Comparison of ENCODE assay signal across 1 cellular context in genomic region chr9:123338710-123339665, GRCh38.
TF ChIP-seq lines count a peak whose summit lies in the region.

No MANE protein-coding gene starts in this region.

TF ChIP-seq in K562, 482 proteins besides CTCF, POLR2A, EP300 and RAD21 (continued from another document and continues in another):
- TF ChIP-seq JUNB (CRISPR knock-in tag; conservative IDR thresholded peaks at IDR 0.05) = peak; percentile 84
- no peak for TF ChIP-seq SRSF7 (optimal IDR thresholded peaks at IDR 0.05; ENCODE audit: low read depth, low read length)
- no peak for TF ChIP-seq CEBPZ (IDR thresholded peaks at IDR 0.05; ENCODE audit: borderline replicate concordance, low read depth, low read length)
- no peak for TF ChIP-seq SIX5 (IDR thresholded peaks at IDR 0.05; ENCODE audit: borderline replicate concordance in 1 of 2, insufficient read depth in 1 of 2, low read depth in 1 of 2, low read length in 2 of 2)
- no peak for TF ChIP-seq ARID4B (CRISPR knock-in tag; IDR thresholded peaks at IDR 0.05)
- TF ChIP-seq, protein P1, sequence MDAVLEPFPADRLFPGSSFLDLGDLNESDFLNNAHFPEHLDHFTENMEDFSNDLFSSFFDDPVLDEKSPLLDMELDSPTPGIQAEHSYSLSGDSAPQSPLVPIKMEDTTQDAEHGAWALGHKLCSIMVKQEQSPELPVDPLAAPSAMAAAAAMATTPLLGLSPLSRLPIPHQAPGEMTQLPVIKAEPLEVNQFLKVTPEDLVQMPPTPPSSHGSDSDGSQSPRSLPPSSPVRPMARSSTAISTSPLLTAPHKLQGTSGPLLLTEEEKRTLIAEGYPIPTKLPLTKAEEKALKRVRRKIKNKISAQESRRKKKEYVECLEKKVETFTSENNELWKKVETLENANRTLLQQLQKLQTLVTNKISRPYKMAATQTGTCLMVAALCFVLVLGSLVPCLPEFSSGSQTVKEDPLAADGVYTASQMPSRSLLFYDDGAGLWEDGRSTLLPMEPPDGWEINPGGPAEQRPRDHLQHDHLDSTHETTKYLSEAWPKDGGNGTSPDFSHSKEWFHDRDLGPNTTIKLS (IDR thresholded peaks at IDR 0.05; ENCODE audit: borderline replicate concordance, low read depth) = 0 out of 2 replicates have a peak, but pooled peaks have one; percentile 13
- peak; percentile 96 for TF ChIP-seq PTBP1 (IDR thresholded peaks at IDR 0.05; ENCODE audit: low read depth, low read length)
- TF ChIP-seq ZNF584 (CRISPR knock-in tag; IDR thresholded peaks at IDR 0.05; ENCODE audit: low read depth) = no peak
- no peak for TF ChIP-seq NFYB (IDR thresholded peaks at IDR 0.05; ENCODE audit: extremely low read depth, insufficient read length)
- TF ChIP-seq GATAD2B (IDR thresholded peaks at IDR 0.05; ENCODE audit: borderline replicate concordance) = no peak
- no peak for TF ChIP-seq BMI1 (IDR thresholded peaks at IDR 0.05; ENCODE audit: low read length)
- 0 out of 2 replicates have a peak, but pooled peaks have one; percentile 18 for TF ChIP-seq NCOR1 (IDR thresholded peaks at IDR 0.05)
- no peak for TF ChIP-seq HLTF (IDR thresholded peaks at IDR 0.05)
- no peak for TF ChIP-seq SNRNP70 (optimal IDR thresholded peaks at IDR 0.05; ENCODE audit: low read depth, low read length)
- no peak for TF ChIP-seq ZNF324 (CRISPR knock-in tag; IDR thresholded peaks at IDR 0.05)
- no peak for TF ChIP-seq MITF (IDR thresholded peaks at IDR 0.05)
- TF ChIP-seq, protein P2, sequence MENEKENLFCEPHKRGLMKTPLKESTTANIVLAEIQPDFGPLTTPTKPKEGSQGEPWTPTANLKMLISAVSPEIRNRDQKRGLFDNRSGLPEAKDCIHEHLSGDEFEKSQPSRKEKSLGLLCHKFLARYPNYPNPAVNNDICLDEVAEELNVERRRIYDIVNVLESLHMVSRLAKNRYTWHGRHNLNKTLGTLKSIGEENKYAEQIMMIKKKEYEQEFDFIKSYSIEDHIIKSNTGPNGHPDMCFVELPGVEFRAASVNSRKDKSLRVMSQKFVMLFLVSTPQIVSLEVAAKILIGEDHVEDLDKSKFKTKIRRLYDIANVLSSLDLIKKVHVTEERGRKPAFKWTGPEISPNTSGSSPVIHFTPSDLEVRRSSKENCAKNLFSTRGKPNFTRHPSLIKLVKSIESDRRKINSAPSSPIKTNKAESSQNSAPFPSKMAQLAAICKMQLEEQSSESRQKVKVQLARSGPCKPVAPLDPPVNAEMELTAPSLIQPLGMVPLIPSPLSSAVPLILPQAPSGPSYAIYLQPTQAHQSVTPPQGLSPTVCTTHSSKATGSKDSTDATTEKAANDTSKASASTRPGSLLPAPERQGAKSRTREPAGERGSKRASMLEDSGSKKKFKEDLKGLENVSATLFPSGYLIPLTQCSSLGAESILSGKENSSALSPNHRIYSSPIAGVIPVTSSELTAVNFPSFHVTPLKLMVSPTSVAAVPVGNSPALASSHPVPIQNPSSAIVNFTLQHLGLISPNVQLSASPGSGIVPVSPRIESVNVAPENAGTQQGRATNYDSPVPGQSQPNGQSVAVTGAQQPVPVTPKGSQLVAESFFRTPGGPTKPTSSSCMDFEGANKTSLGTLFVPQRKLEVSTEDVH (IDR thresholded peaks at IDR 0.05; ENCODE audit: low read depth, partially characterized antibody) = no peak
- no peak for TF ChIP-seq SMC3 (conservative IDR thresholded peaks at IDR 0.05; ENCODE audit: insufficient read depth, low read depth, low read length)
- no peak for TF ChIP-seq TSC22D4 (tag; IDR thresholded peaks at IDR 0.05)
- TF ChIP-seq EGR1 (conservative IDR thresholded peaks at IDR 0.05) = peak; percentile 91
- TF ChIP-seq MLLT1 (IDR thresholded peaks at IDR 0.05) = 0 out of 4 replicates have a peak, but pooled peaks of 1 of the 2 experiments have one; percentile 19
- TF ChIP-seq RBBP5 (IDR thresholded peaks at IDR 0.05; ENCODE audit: borderline replicate concordance, insufficient read depth, low read length, poor library complexity, severe bottlenecking) = peak; percentile 69
- no peak for TF ChIP-seq SAP30 (IDR thresholded peaks at IDR 0.05; ENCODE audit: borderline replicate concordance, insufficient read depth, low read depth, low read length, poor library complexity, severe bottlenecking)
- TF ChIP-seq RBM15 (IDR thresholded peaks at IDR 0.05; ENCODE audit: insufficient read depth, low read length) = no peak
- TF ChIP-seq TEAD2 (tag; IDR thresholded peaks at IDR 0.05) = no peak
- TF ChIP-seq NRF1 (conservative IDR thresholded peaks at IDR 0.05 in 1 of 2, IDR thresholded peaks at IDR 0.05 in 1 of 2) = no peak; a peak in 3 of 4 replicates
- TF ChIP-seq ZNF644 (tag; IDR thresholded peaks at IDR 0.05; ENCODE audit: low read depth) = no peak
- TF ChIP-seq HES1 (IDR thresholded peaks at IDR 0.05; ENCODE audit: low read depth) = no peak; the same call in 1 of the 2 replicates
- TF ChIP-seq, protein P3, sequence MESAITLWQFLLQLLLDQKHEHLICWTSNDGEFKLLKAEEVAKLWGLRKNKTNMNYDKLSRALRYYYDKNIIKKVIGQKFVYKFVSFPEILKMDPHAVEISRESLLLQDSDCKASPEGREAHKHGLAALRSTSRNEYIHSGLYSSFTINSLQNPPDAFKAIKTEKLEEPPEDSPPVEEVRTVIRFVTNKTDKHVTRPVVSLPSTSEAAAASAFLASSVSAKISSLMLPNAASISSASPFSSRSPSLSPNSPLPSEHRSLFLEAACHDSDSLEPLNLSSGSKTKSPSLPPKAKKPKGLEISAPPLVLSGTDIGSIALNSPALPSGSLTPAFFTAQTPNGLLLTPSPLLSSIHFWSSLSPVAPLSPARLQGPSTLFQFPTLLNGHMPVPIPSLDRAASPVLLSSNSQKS (CRISPR knock-in tag; IDR thresholded peaks at IDR 0.05) = no peak
- TF ChIP-seq HDAC2 (IDR thresholded peaks at IDR 0.05) = peak; percentile 95
- peak in 1 of 2 experiments; percentile 64; a peak in 2 of 4 replicates for TF ChIP-seq TBL1XR1 (IDR thresholded peaks at IDR 0.05; ENCODE audit: low read length in 2 of 2)
- no peak for TF ChIP-seq TCF7L2 (IDR thresholded peaks at IDR 0.05; ENCODE audit: low read depth, low read length)
- no peak for TF ChIP-seq ZNF316 (IDR thresholded peaks at IDR 0.05)
- peak; percentile 80 for TF ChIP-seq SMARCC2 (IDR thresholded peaks at IDR 0.05; ENCODE audit: low read depth)
- no peak for TF ChIP-seq TAF9B (IDR thresholded peaks at IDR 0.05; ENCODE audit: partially characterized antibody)
- TF ChIP-seq, protein P4, sequence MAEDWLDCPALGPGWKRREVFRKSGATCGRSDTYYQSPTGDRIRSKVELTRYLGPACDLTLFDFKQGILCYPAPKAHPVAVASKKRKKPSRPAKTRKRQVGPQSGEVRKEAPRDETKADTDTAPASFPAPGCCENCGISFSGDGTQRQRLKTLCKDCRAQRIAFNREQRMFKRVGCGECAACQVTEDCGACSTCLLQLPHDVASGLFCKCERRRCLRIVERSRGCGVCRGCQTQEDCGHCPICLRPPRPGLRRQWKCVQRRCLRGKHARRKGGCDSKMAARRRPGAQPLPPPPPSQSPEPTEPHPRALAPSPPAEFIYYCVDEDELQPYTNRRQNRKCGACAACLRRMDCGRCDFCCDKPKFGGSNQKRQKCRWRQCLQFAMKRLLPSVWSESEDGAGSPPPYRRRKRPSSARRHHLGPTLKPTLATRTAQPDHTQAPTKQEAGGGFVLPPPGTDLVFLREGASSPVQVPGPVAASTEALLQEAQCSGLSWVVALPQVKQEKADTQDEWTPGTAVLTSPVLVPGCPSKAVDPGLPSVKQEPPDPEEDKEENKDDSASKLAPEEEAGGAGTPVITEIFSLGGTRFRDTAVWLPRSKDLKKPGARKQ (CRISPR knock-in tag; IDR thresholded peaks at IDR 0.05) = no peak
- TF ChIP-seq VEZF1 (CRISPR knock-in tag; IDR thresholded peaks at IDR 0.05) = peak; percentile 61; the same call in 1 of the 2 replicates
- peak; percentile 66; the same call in 1 of the 2 replicates for TF ChIP-seq ESRRA (IDR thresholded peaks at IDR 0.05; ENCODE audit: borderline replicate concordance, low read depth)
- TF ChIP-seq RBM34 (IDR thresholded peaks at IDR 0.05; ENCODE audit: borderline replicate concordance, insufficient read depth, low read length) = no peak
- TF ChIP-seq CAMTA2 (CRISPR knock-in tag; conservative IDR thresholded peaks at IDR 0.05) = no peak
- no peak for TF ChIP-seq HDAC8 (tag; IDR thresholded peaks at IDR 0.05)
- no peak for TF ChIP-seq LARP7 (IDR thresholded peaks at IDR 0.05)
- TF ChIP-seq PURB (CRISPR knock-in tag; IDR thresholded peaks at IDR 0.05; ENCODE audit: low read depth) = no peak
